Comparison of ENCODE assay signal across 31 cellular contexts in genomic region chr9:129812385-129812784, GRCh38. TPM values are rescaled to one million over a fixed set of nuclear protein-coding genes. Genes with fewer than 3 reads are reported as not detected.
DNase-seq lines count a peak whose midpoint lies in the region; ATAC-seq, FAIRE-seq and TF ChIP-seq lines count a peak whose summit lies in the region.
"Had no signal": no experiment of that assay in that cellular context is flagged by ENCODE, and none has a peak within 500 bp of the region (broad histone marks: within the 10 kb centered on the region; RNA-seq: fewer than 3 reads in every experiment).

No MANE protein-coding gene starts in this region.

- no peaks in the 10 kb centered on the region for H4K20me1 ChIP-seq in HepG2 (ENCODE audit: insufficient read depth, low read length)

- H2AFZ ChIP-seq in HepG2 (ENCODE audit: low read length), result no peak overlapping the region

- H3K36me3 Mint-ChIP-seq in T-helper 17 cell (ENCODE audit: low read depth) (peaks cover 5% of the 10 kb centered on the region), osteocyte (ENCODE audit: unreplicated experiment) (peaks cover 45% of the 10 kb centered on the region)

- in situ Hi-C loops in HepG2 (cut with HindIII; ENCODE audit: extremely low pct_ligation_motif_present, low pct_unique_long_range_greater_than_20kb) (no loop called here), G401 (cut with HindIII; ENCODE audit: low sequenced_read_pairs) (no loop called here)

- H3K9me3 Mint-ChIP-seq in osteocyte (ENCODE audit: unreplicated experiment), result no peaks in the 10 kb centered on the region
- H3K9me3 Mint-ChIP-seq: neural crest cell had no signal

- H3K4me1 ChIP-seq in HepG2 (ENCODE audit: insufficient read depth, low read length) (peaks cover 23% of the 10 kb centered on the region), right lobe of liver (peaks cover 0 to 19% (median 6%) of the 10 kb centered on the region in 4 donors), kidney (ENCODE audit: control insufficient read depth in 1 of 2, insufficient read depth in 1 of 2, low read depth in 1 of 2, low read length in 2 of 2) (no peaks in the 10 kb centered on the region)
- H3K4me1 ChIP-seq: gastrocnemius medialis, thyroid gland, vagina had no signal

- no peak overlapping the region for H3K27ac ChIP-seq in HepG2 (ENCODE audit: extremely low read length, insufficient read depth, low read length)
- peak overlapping the region in 1 of 3 donors; percentile 87 for H3K27ac ChIP-seq in right lobe of liver
- H3K27ac ChIP-seq in kidney (ENCODE audit: low read depth in 2 of 2, low read length in 2 of 2), result no peak overlapping the region
- H3K27ac ChIP-seq: adrenal gland, gastrocnemius medialis, spleen, thyroid gland, vagina had no signal

- H3K36me3 ChIP-seq in HepG2 (replicated peaks in 1 of 2; ENCODE audit: control insufficient read depth in 1 of 2, insufficient read depth in 2 of 2, low read length in 2 of 2) (peaks cover 9 to 26% of the 10 kb centered on the region in 2 experiments; a peak in 4 of 5 replicates), right lobe of liver (peaks cover under 1 to 25% (median 5%) of the 10 kb centered on the region in 4 donors), kidney (ENCODE audit: control insufficient read depth in 1 of 2, insufficient read depth in 2 of 2, low read length in 2 of 2) (peaks cover 16 to 24% of the 10 kb centered on the region in 2 donors)

- WGBS in HepG2 (ENCODE audit: low lambda C conversion rate), result 97% methylated on average over 6 of the region's 9 CpGs
- WGBS in right lobe of liver (ENCODE audit: insufficient coverage, low coverage, low lambda C conversion rate, missing lambda C conversion rate), result 100% methylated on average over 1 of the region's 9 CpGs

- TF ChIP-seq RAD21 in HepG2 (CRISPR knock-in tag; IDR thresholded peaks at IDR 0.05), result no peak

- FAIRE-seq in HepG2 (lab: Jason Lieb, UNC) (no peak), kidney (lab: Jason Lieb, UNC) (no peak)
- FAIRE-seq: endometrium, G401.6 had no signal

- no peak overlapping the region for H3K4me2 ChIP-seq in HepG2 (ENCODE audit: low read depth, low read length)

- POLR2A ChIA-PET in HepG2 (lab: Yijun Ruan, JAX), result interaction anchor here (1.9 kb wide), 1 partner anchor 11 kb away, joined by 11 read pairs; the partner anchor contains the start of gene TOR1A

- H3K27me3 ChIP-seq in HepG2 (ENCODE audit: control insufficient read depth in 1 of 2, insufficient read depth in 2 of 2, low read length in 2 of 2), result no peaks in the 10 kb centered on the region
- no peaks in the 10 kb centered on the region for H3K27me3 ChIP-seq in right lobe of liver
- H3K27me3 ChIP-seq: adrenal gland, body of pancreas, gastrocnemius medialis, spleen, thyroid gland, vagina had no signal

- H3K9ac ChIP-seq in HepG2 (ENCODE audit: insufficient read depth, low read depth, low read length) (no peak overlapping the region), kidney (ENCODE audit: low read length in 2 of 2) (no peak overlapping the region)

- H3K79me2 ChIP-seq in HepG2 (ENCODE audit: insufficient read depth, low read length), result no peaks in the 10 kb centered on the region

- peaks cover 9% of the 10 kb centered on the region for H3K4me1 Mint-ChIP-seq in T-helper 17 cell
- H3K4me1 Mint-ChIP-seq in osteocyte (ENCODE audit: unreplicated experiment), result peaks cover 2% of the 10 kb centered on the region

- TF ChIP-seq EP300 in HepG2 (IDR thresholded peaks at IDR 0.05; ENCODE audit: low read depth in 2 of 2, low read length in 2 of 2) (no peak), HepG2 (CRISPR knock-in tag; IDR thresholded peaks at IDR 0.05; ENCODE audit: borderline replicate concordance) (no peak)

- no peak for TF ChIP-seq CTCF in HepG2 (CRISPR knock-in tag; IDR thresholded peaks at IDR 0.05)
- no peak for TF ChIP-seq CTCF in right lobe of liver (IDR thresholded peaks at IDR 0.05)
- no peak for TF ChIP-seq CTCF in kidney (IDR thresholded peaks at IDR 0.05; ENCODE audit: borderline replicate concordance, extremely low read depth, insufficient read depth)
- no peak for TF ChIP-seq CTCF in osteocyte (IDR thresholded peaks at IDR 0.05)

- DNase-seq in HepG2 (ENCODE audit: low spot score), result no peak
- no peak for DNase-seq in right lobe of liver
- DNase-seq in T-helper 17 cell, result no peak
- DNase-seq in left colon, result peak in 1 of 2 donors; percentile 48
- no peak for DNase-seq in G401 (ENCODE audit: low spot score)
- no peak for DNase-seq in kidney
- no peak for DNase-seq in osteocyte (ENCODE audit: extremely low spot score, unreplicated experiment)
- DNase-seq: activated naive CD4-positive, alpha-beta T cell treated with Interleukin-2 at 50 U/mL for 16 hours; adrenal gland; body of pancreas; cerebellar nuclear complex; gastrocnemius medialis; left cardiac atrium; mammary epithelial cell; NCI-H1436 treated with DMSO at 0.1 percent for 48 hours; NCI-H226; NCI-H69; posterior cingulate gyrus; right cardiac atrium; SHP77 treated with DMSO at 0.1 percent for 48 hours; spleen; stimulated activated CD4-positive, alpha-beta T cell treated with anti-CD3 and anti-CD28 coated beads, Interleukin-2, amount 100 ng/mL, for 24 hours; stimulated activated CD8-positive, alpha-beta memory T cell treated with anti-CD3 and anti-CD28 coated beads, Interleukin-4, amount 100 ng/mL, for 48 hours; SW 1271; T1000; thyroid gland had no signal

- H3K27ac Mint-ChIP-seq in T-helper 17 cell, result peak overlapping the region; percentile 74
- no peak overlapping the region for H3K27ac Mint-ChIP-seq in osteocyte (ENCODE audit: unreplicated experiment)

- H3K27me3 Mint-ChIP-seq in T-helper 17 cell, result no peaks in the 10 kb centered on the region
- H3K27me3 Mint-ChIP-seq in osteocyte (ENCODE audit: unreplicated experiment), result no peaks in the 10 kb centered on the region

- BruUV-seq in HepG2 (replicated peaks; lab: Mats Ljungman, UMichigan), result no TSS peak

- H3K4me3 Mint-ChIP-seq in T-helper 17 cell (no peak overlapping the region), osteocyte (ENCODE audit: unreplicated experiment) (no peak overlapping the region)
- H3K4me3 Mint-ChIP-seq: neural crest cell had no signal

- ATAC-seq in HepG2, result no peak
- ATAC-seq in right lobe of liver, result no peak
- ATAC-seq in T-helper 17 cell, result no peak
- peak; percentile 48 for ATAC-seq in left colon
- no peak for ATAC-seq in HG02610 (IDR thresholded peaks at IDR 0.05; ENCODE audit: unreplicated experiment)
- ATAC-seq: body of pancreas, gastrocnemius medialis, left cardiac atrium, right cardiac atrium had no signal

- CTCF ChIA-PET in HepG2 (lab: Yijun Ruan, JAX; ENCODE audit: low intra/inter-chr PET ratio, low total read pairs), result no interaction called here

- no peak overlapping the region for H3K4me3 ChIP-seq in HepG2 (replicated peaks in 1 of 3; ENCODE audit: insufficient read depth in 1 of 3, low read depth in 2 of 3, low read length in 3 of 3)
- no peak overlapping the region for H3K4me3 ChIP-seq in right lobe of liver
- no peak overlapping the region for H3K4me3 ChIP-seq in kidney (ENCODE audit: low read length in 2 of 2)
- H3K4me3 ChIP-seq: adrenal gland, body of pancreas, gastrocnemius medialis, spleen, thyroid gland, vagina had no signal

- intact Hi-C loops in HepG2 (cut with micrococcal nuclease; ENCODE audit: unreplicated experiment), result no loop called here
- intact Hi-C loops in right lobe of liver (cut with DNase I), result no loop called here
- intact Hi-C loops in left colon (cut with DNase I, micrococcal nuclease), result no loop called here
- intact Hi-C loops in kidney (cut with DNase I), result no loop called here

- H3K9me3 ChIP-seq in HepG2 (ENCODE audit: low read length) (no peaks in the 10 kb centered on the region), right lobe of liver (no peaks in the 10 kb centered on the region), T-helper 17 cell (ENCODE audit: control insufficient read depth, low read length, poor library complexity, severe bottlenecking) (no peaks in the 10 kb centered on the region), kidney (ENCODE audit: control insufficient read depth in 1 of 2, low read length in 2 of 2) (no peaks in the 10 kb centered on the region)
- H3K9me3 ChIP-seq: adrenal gland, body of pancreas, gastrocnemius medialis, spleen, thyroid gland, vagina had no signal

- TF ChIP-seq POLR2A in HepG2 (IDR thresholded peaks at IDR 0.05; ENCODE audit: insufficient read depth in 1 of 2, low read depth in 2 of 2, low read length in 2 of 2) (peak in 1 of 2 experiments; percentile 34; a peak in 1 of 4 replicates), right lobe of liver (IDR thresholded peaks at IDR 0.05) (no peak)

RNA-seq across cellular contexts. Expression of gene TOR1B, which starts 9.4 kb away (rescaled TPM):
- total RNA-seq in HepG2 (2016; rRNA removed; fragmentation: Illumina TruSeq; extraction: Trizol) (8.2 and 18.1 TPM in 2 replicates), right lobe of liver (10 to 100 TPM; 16.1 to 30.7 (median 18.9) TPM), T-helper 17 cell (10 to 100 TPM; 13.2 to 18.7 TPM), left colon (10 to 100 TPM; 41.7 to 50.7 TPM), kidney (21.4 TPM), osteocyte (32.1 and 32.7 TPM in 2 replicates)
- total RNA-seq in HepG2 (2016; cell fraction: cytosol; rRNA removed; fragmentation: Illumina TruSeq; extraction: Trizol; ENCODE audit: low read depth), result 1.8 and 2.1 TPM in 2 replicates
- 8.2 and 16.7 TPM in 2 replicates for total RNA-seq in HepG2 (2016; cell fraction: insoluble cytoplasmic fraction; rRNA removed; fragmentation: Illumina TruSeq; extraction: Trizol)
- 4.8 and 6.4 TPM in 2 replicates for total RNA-seq in HepG2 (2016; cell fraction: membrane; rRNA removed; fragmentation: Illumina TruSeq; extraction: Trizol)
- 15.4 and 17.8 TPM in 2 replicates for total RNA-seq in HepG2 (2016; cell fraction: nucleus; rRNA removed; fragmentation: Illumina TruSeq; extraction: Trizol)
- polyA plus RNA-seq in HepG2 (2011; rRNA removed) (21.3 and 22.8 TPM in 2 replicates), kidney (ENCODE audit: insufficient read depth, low read depth, low replicate concordance) (10.1 TPM)
- polyA plus RNA-seq in HepG2 (2011; cell fraction: cytosol; rRNA removed), result 18.4 and 25.0 TPM in 2 replicates
- 9.9 and 15.3 TPM in 2 replicates for polyA plus RNA-seq in HepG2 (2011; cell fraction: nucleus; rRNA removed)
- 12.4 and 18.5 TPM in 2 replicates for polyA plus RNA-seq in HepG2 (2012)
- polyA plus RNA-seq in HepG2 (2016; cell fraction: cytosol; fragmentation: Illumina TruSeq; extraction: Trizol; ENCODE audit: low read depth), result 1.5 and 1.6 TPM in 2 replicates
- 6.6 and 8.2 TPM in 2 replicates for polyA plus RNA-seq in HepG2 (2016; cell fraction: insoluble cytoplasmic fraction; fragmentation: Illumina TruSeq; extraction: Trizol; ENCODE audit: low read depth)
- 3.4 and 3.7 TPM in 2 replicates for polyA plus RNA-seq in HepG2 (2016; cell fraction: membrane; fragmentation: Illumina TruSeq; extraction: Trizol; ENCODE audit: low read depth)
- 24.0 and 24.3 TPM in 2 replicates for polyA plus RNA-seq in HepG2 (2016; cell fraction: nucleus; fragmentation: Illumina TruSeq; extraction: Trizol; ENCODE audit: insufficient read depth, low read depth)
- polyA minus RNA-seq in HepG2 (2011; rRNA and poly(A)+ RNA removed; ENCODE audit: low replicate concordance), result 18.9 and 43.4 TPM in 2 replicates
- 11.5 and 13.4 TPM in 2 replicates for polyA minus RNA-seq in HepG2 (2011; cell fraction: cytosol; rRNA and poly(A)+ RNA removed)
- 9.5 and 14.4 TPM in 2 replicates for polyA minus RNA-seq in HepG2 (2011; cell fraction: nucleus; rRNA and poly(A)+ RNA removed)
- total RNA-seq in G401 (2014; rRNA removed; shearing (Covaris generic)), result 16.5 and 16.7 TPM in 2 replicates

RNA-seq across cellular contexts. Expression of gene TOR1A, which starts 11.6 kb away (rescaled TPM):
- total RNA-seq in HepG2 (2016; rRNA removed; fragmentation: Illumina TruSeq; extraction: Trizol) (18.6 and 31.6 TPM in 2 replicates), right lobe of liver (10 to 100 TPM; 18.4 to 41.3 (median 23.0) TPM), T-helper 17 cell (10 to 100 TPM; 16.7 to 17.2 TPM), left colon (10 to 100 TPM; 30.7 to 36.9 TPM), kidney (29.2 TPM), osteocyte (46.1 and 51.3 TPM in 2 replicates)
- total RNA-seq in HepG2 (2016; cell fraction: cytosol; rRNA removed; fragmentation: Illumina TruSeq; extraction: Trizol; ENCODE audit: low read depth), result 6.7 and 8.0 TPM in 2 replicates
- 19.9 and 29.3 TPM in 2 replicates for total RNA-seq in HepG2 (2016; cell fraction: insoluble cytoplasmic fraction; rRNA removed; fragmentation: Illumina TruSeq; extraction: Trizol)
- 15.5 and 16.3 TPM in 2 replicates for total RNA-seq in HepG2 (2016; cell fraction: membrane; rRNA removed; fragmentation: Illumina TruSeq; extraction: Trizol)
- total RNA-seq in HepG2 (2016; cell fraction: nucleus; rRNA removed; fragmentation: Illumina TruSeq; extraction: Trizol), result 28.0 and 32.7 TPM in 2 replicates
- polyA plus RNA-seq in HepG2 (2011; rRNA removed) (39.6 and 41.4 TPM in 2 replicates), kidney (ENCODE audit: insufficient read depth, low read depth, low replicate concordance) (24.6 TPM)
- 45.2 and 49.1 TPM in 2 replicates for polyA plus RNA-seq in HepG2 (2011; cell fraction: cytosol; rRNA removed)
- polyA plus RNA-seq in HepG2 (2011; cell fraction: nucleus; rRNA removed), result 18.7 and 22.3 TPM in 2 replicates
- 21.5 and 23.6 TPM in 2 replicates for polyA plus RNA-seq in HepG2 (2012)
- 6.1 and 7.7 TPM in 2 replicates for polyA plus RNA-seq in HepG2 (2016; cell fraction: cytosol; fragmentation: Illumina TruSeq; extraction: Trizol; ENCODE audit: low read depth)
- polyA plus RNA-seq in HepG2 (2016; cell fraction: insoluble cytoplasmic fraction; fragmentation: Illumina TruSeq; extraction: Trizol; ENCODE audit: low read depth), result 22.1 and 24.0 TPM in 2 replicates
- polyA plus RNA-seq in HepG2 (2016; cell fraction: membrane; fragmentation: Illumina TruSeq; extraction: Trizol; ENCODE audit: low read depth), result 12.0 and 13.6 TPM in 2 replicates
- 48.4 and 49.7 TPM in 2 replicates for polyA plus RNA-seq in HepG2 (2016; cell fraction: nucleus; fragmentation: Illumina TruSeq; extraction: Trizol; ENCODE audit: insufficient read depth, low read depth)
- 35.9 and 66.9 TPM in 2 replicates for polyA minus RNA-seq in HepG2 (2011; rRNA and poly(A)+ RNA removed; ENCODE audit: low replicate concordance)
- 17.9 TPM in 2 replicates for polyA minus RNA-seq in HepG2 (2011; cell fraction: cytosol; rRNA and poly(A)+ RNA removed)
- 23.1 and 23.7 TPM in 2 replicates for polyA minus RNA-seq in HepG2 (2011; cell fraction: nucleus; rRNA and poly(A)+ RNA removed)
- 30.8 and 43.1 TPM in 2 replicates for total RNA-seq in G401 (2014; rRNA removed; shearing (Covaris generic))

RNA-seq across cellular contexts. Expression of gene C9orf78, which starts 22.7 kb away (rescaled TPM):
- 35.5 and 49.0 TPM in 2 replicates for total RNA-seq in HepG2 (2016; rRNA removed; fragmentation: Illumina TruSeq; extraction: Trizol)
- 14.6 and 16.3 TPM in 2 replicates for total RNA-seq in HepG2 (2016; cell fraction: cytosol; rRNA removed; fragmentation: Illumina TruSeq; extraction: Trizol; ENCODE audit: low read depth)
- total RNA-seq in HepG2 (2016; cell fraction: insoluble cytoplasmic fraction; rRNA removed; fragmentation: Illumina TruSeq; extraction: Trizol), result 37.6 and 59.4 TPM in 2 replicates
- total RNA-seq in HepG2 (2016; cell fraction: membrane; rRNA removed; fragmentation: Illumina TruSeq; extraction: Trizol), result 28.0 and 28.1 TPM in 2 replicates
- total RNA-seq in HepG2 (2016; cell fraction: nucleus; rRNA removed; fragmentation: Illumina TruSeq; extraction: Trizol), result 12.7 and 14.8 TPM in 2 replicates
- polyA plus RNA-seq in HepG2 (2011; rRNA removed), result 14.7 and 18.4 TPM in 2 replicates
- 17.3 and 19.6 TPM in 2 replicates for polyA plus RNA-seq in HepG2 (2011; cell fraction: cytosol; rRNA removed)
- polyA plus RNA-seq in HepG2 (2011; cell fraction: nucleus; rRNA removed), result 3.1 and 4.7 TPM in 2 replicates
- polyA plus RNA-seq in HepG2 (2012), result 23.6 and 27.5 TPM in 2 replicates
- polyA plus RNA-seq in HepG2 (2016; cell fraction: cytosol; fragmentation: Illumina TruSeq; extraction: Trizol; ENCODE audit: low read depth), result 18.5 and 18.8 TPM in 2 replicates
- polyA plus RNA-seq in HepG2 (2016; cell fraction: insoluble cytoplasmic fraction; fragmentation: Illumina TruSeq; extraction: Trizol; ENCODE audit: low read depth), result 81.0 and 86.6 TPM in 2 replicates
- 30.0 and 32.0 TPM in 2 replicates for polyA plus RNA-seq in HepG2 (2016; cell fraction: membrane; fragmentation: Illumina TruSeq; extraction: Trizol; ENCODE audit: low read depth)
- polyA plus RNA-seq in HepG2 (2016; cell fraction: nucleus; fragmentation: Illumina TruSeq; extraction: Trizol; ENCODE audit: insufficient read depth, low read depth), result 30.1 and 37.2 TPM in 2 replicates
- 1.4 and 13.5 TPM in 2 replicates for polyA minus RNA-seq in HepG2 (2011; rRNA and poly(A)+ RNA removed; ENCODE audit: low replicate concordance)
- 8.1 and 10.6 TPM in 2 replicates for polyA minus RNA-seq in HepG2 (2011; cell fraction: cytosol; rRNA and poly(A)+ RNA removed)
- 7.0 and 9.3 TPM in 2 replicates for polyA minus RNA-seq in HepG2 (2011; cell fraction: nucleus; rRNA and poly(A)+ RNA removed)
- 10 to 100 TPM; 25.2 to 39.8 (median 33.5) TPM for total RNA-seq in right lobe of liver
- total RNA-seq in T-helper 17 cell, result 100 to 1,000 TPM in 1 of 2 donors, 10 to 100 TPM in 1; 96.2 to 111 TPM
- total RNA-seq in left colon, result 10 to 100 TPM; 34.6 to 41.3 TPM
- 23.4 and 49.4 TPM in 2 replicates for total RNA-seq in G401 (2014; rRNA removed; shearing (Covaris generic))
- total RNA-seq in kidney, result 39.7 TPM
- 62.1 TPM for polyA plus RNA-seq in kidney (ENCODE audit: insufficient read depth, low read depth, low replicate concordance)
- total RNA-seq in osteocyte, result 38.9 and 45.9 TPM in 2 replicates

RNA-seq across cellular contexts. Expression of gene USP20, which starts 22.9 kb away (rescaled TPM):
- total RNA-seq in HepG2 (2016; rRNA removed; fragmentation: Illumina TruSeq; extraction: Trizol), result 2.9 and 4.4 TPM in 2 replicates
- 0.51 and 1.3 TPM in 2 replicates for total RNA-seq in HepG2 (2016; cell fraction: cytosol; rRNA removed; fragmentation: Illumina TruSeq; extraction: Trizol; ENCODE audit: low read depth)
- 3.8 and 5.0 TPM in 2 replicates for total RNA-seq in HepG2 (2016; cell fraction: insoluble cytoplasmic fraction; rRNA removed; fragmentation: Illumina TruSeq; extraction: Trizol)
- 1.9 and 2.3 TPM in 2 replicates for total RNA-seq in HepG2 (2016; cell fraction: membrane; rRNA removed; fragmentation: Illumina TruSeq; extraction: Trizol)
- total RNA-seq in HepG2 (2016; cell fraction: nucleus; rRNA removed; fragmentation: Illumina TruSeq; extraction: Trizol), result 5.5 TPM in 2 replicates
- 5.9 and 8.7 TPM in 2 replicates for polyA plus RNA-seq in HepG2 (2011; rRNA removed)
- 4.0 and 5.7 TPM in 2 replicates for polyA plus RNA-seq in HepG2 (2011; cell fraction: cytosol; rRNA removed)
- polyA plus RNA-seq in HepG2 (2011; cell fraction: nucleus; rRNA removed), result 64.1 and 76.1 TPM in 2 replicates
- 7.5 and 8.7 TPM in 2 replicates for polyA plus RNA-seq in HepG2 (2012)
- polyA plus RNA-seq in HepG2 (2016; cell fraction: cytosol; fragmentation: Illumina TruSeq; extraction: Trizol; ENCODE audit: low read depth), result 0.70 and 0.96 TPM in 2 replicates
- polyA plus RNA-seq in HepG2 (2016; cell fraction: insoluble cytoplasmic fraction; fragmentation: Illumina TruSeq; extraction: Trizol; ENCODE audit: low read depth), result 2.6 and 3.2 TPM in 2 replicates
- polyA plus RNA-seq in HepG2 (2016; cell fraction: membrane; fragmentation: Illumina TruSeq; extraction: Trizol; ENCODE audit: low read depth), result 1.4 and 1.5 TPM in 2 replicates
- 14.4 and 18.6 TPM in 2 replicates for polyA plus RNA-seq in HepG2 (2016; cell fraction: nucleus; fragmentation: Illumina TruSeq; extraction: Trizol; ENCODE audit: insufficient read depth, low read depth)
- polyA minus RNA-seq in HepG2 (2011; rRNA and poly(A)+ RNA removed; ENCODE audit: low replicate concordance), result 11.2 and 18.8 TPM in 2 replicates
- polyA minus RNA-seq in HepG2 (2011; cell fraction: cytosol; rRNA and poly(A)+ RNA removed), result 3.8 and 5.1 TPM in 2 replicates
- 8.5 and 10.2 TPM in 2 replicates for polyA minus RNA-seq in HepG2 (2011; cell fraction: nucleus; rRNA and poly(A)+ RNA removed)
- total RNA-seq in right lobe of liver, result 10 to 100 TPM in 4 of 6 experiments, 1 to 10 TPM in 2; 7.5 to 14.0 (median 10.8) TPM
- total RNA-seq in T-helper 17 cell, result 10 to 100 TPM; 80.7 to 90.0 TPM
- 10 to 100 TPM; 16.0 to 21.9 TPM for total RNA-seq in left colon
- 27.7 and 34.3 TPM in 2 replicates for total RNA-seq in G401 (2014; rRNA removed; shearing (Covaris generic))
- 28.8 TPM for total RNA-seq in kidney
- polyA plus RNA-seq in kidney (ENCODE audit: insufficient read depth, low read depth, low replicate concordance), result 22.8 TPM
- total RNA-seq in osteocyte, result 31.2 and 32.6 TPM in 2 replicates

RNA-seq across cellular contexts. Expression of gene PTGES, which starts 59.5 kb away (rescaled TPM):
- total RNA-seq in HepG2 (2016; rRNA removed; fragmentation: Illumina TruSeq; extraction: Trizol) (0.07 TPM in 1 of 2 replicates, not detected in the other), right lobe of liver (under 1 TPM in 2 of 6 experiments, not detected in 4; 0.15 to 0.24 TPM), T-helper 17 cell (under 1 TPM in 1 of 2 donors, not detected in 1; 0.15 TPM), left colon (1 to 10 TPM; 2.5 to 5.0 TPM), kidney (8.9 TPM), osteocyte (0.83 and 0.94 TPM in 2 replicates)
- not detected in 2 replicates for total RNA-seq in HepG2 (2016; cell fraction: cytosol; rRNA removed; fragmentation: Illumina TruSeq; extraction: Trizol; ENCODE audit: low read depth)
- total RNA-seq in HepG2 (2016; cell fraction: insoluble cytoplasmic fraction; rRNA removed; fragmentation: Illumina TruSeq; extraction: Trizol), result 0.13 TPM in 1 of 2 replicates, not detected in the other
- not detected in 2 replicates for total RNA-seq in HepG2 (2016; cell fraction: membrane; rRNA removed; fragmentation: Illumina TruSeq; extraction: Trizol)
- total RNA-seq in HepG2 (2016; cell fraction: nucleus; rRNA removed; fragmentation: Illumina TruSeq; extraction: Trizol), result not detected in 2 replicates
- polyA plus RNA-seq in HepG2 (2011; rRNA removed) (not detected in 2 replicates), kidney (ENCODE audit: insufficient read depth, low read depth, low replicate concordance) (8.1 TPM)
- 0.03 and 0.04 TPM in 2 replicates for polyA plus RNA-seq in HepG2 (2011; cell fraction: cytosol; rRNA removed)
- polyA plus RNA-seq in HepG2 (2011; cell fraction: nucleus; rRNA removed), result not detected in 2 replicates
- 0.07 TPM in 1 of 2 replicates, not detected in the other for polyA plus RNA-seq in HepG2 (2012)
- not detected in 2 replicates for polyA plus RNA-seq in HepG2 (2016; cell fraction: cytosol; fragmentation: Illumina TruSeq; extraction: Trizol; ENCODE audit: low read depth)
- not detected in 2 replicates for polyA plus RNA-seq in HepG2 (2016; cell fraction: insoluble cytoplasmic fraction; fragmentation: Illumina TruSeq; extraction: Trizol; ENCODE audit: low read depth)
- not detected in 2 replicates for polyA plus RNA-seq in HepG2 (2016; cell fraction: membrane; fragmentation: Illumina TruSeq; extraction: Trizol; ENCODE audit: low read depth)
- 0.36 TPM in 1 of 2 replicates, not detected in the other for polyA plus RNA-seq in HepG2 (2016; cell fraction: nucleus; fragmentation: Illumina TruSeq; extraction: Trizol; ENCODE audit: insufficient read depth, low read depth)
- polyA minus RNA-seq in HepG2 (2011; rRNA and poly(A)+ RNA removed; ENCODE audit: low replicate concordance), result 258 TPM in 1 of 2 replicates, not detected in the other
- polyA minus RNA-seq in HepG2 (2011; cell fraction: cytosol; rRNA and poly(A)+ RNA removed), result 0.88 TPM in 1 of 2 replicates, not detected in the other
- 0.64 TPM in 1 of 2 replicates, not detected in the other for polyA minus RNA-seq in HepG2 (2011; cell fraction: nucleus; rRNA and poly(A)+ RNA removed)
- 2.5 and 4.8 TPM in 2 replicates for total RNA-seq in G401 (2014; rRNA removed; shearing (Covaris generic))
